ENCODE assay signal across 17 cellular contexts in the genomic region with DNA sequence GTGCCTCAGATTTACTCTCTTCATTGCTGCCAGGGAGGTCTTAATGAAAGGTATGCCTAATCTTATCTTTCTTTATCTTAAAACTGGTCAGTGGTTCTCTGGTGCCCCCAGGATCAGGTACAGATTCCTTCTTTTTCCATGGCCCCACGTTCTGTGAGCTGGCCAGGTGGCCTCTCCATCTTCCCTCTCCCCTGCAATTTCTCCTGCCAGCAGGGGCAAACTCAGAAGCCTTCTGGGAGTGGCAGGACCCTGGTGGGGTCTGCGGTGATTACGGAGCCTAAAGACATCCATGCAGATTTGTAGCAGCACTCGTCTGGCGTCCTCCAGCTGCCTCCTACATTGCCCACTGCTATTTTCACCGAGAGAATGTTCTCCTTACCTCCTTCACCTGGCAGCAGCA.
"Had no signal": no experiment of that assay in that cellular context is flagged by ENCODE, and none has a peak within 500 bp of the region (broad histone marks: within the 10 kb centered on the region; RNA-seq: fewer than 3 reads in every experiment).

No MANE protein-coding gene starts in this region.

- H3K27ac ChIP-seq: epithelial cell of prostate, esophagus muscularis mucosa, gastrocnemius medialis, ovary had no signal

- ATAC-seq: gastrocnemius medialis, left lobe of liver, natural killer cell, right cardiac atrium had no signal

- H3K27me3 ChIP-seq: esophagus muscularis mucosa, gastrocnemius medialis, ovary had no signal

- H3K9me3 Mint-ChIP-seq: neural crest cell had no signal

- H3K9me3 ChIP-seq: gastrocnemius medialis had no signal

- H3K27ac Mint-ChIP-seq: mesothelial cell of epicardium, natural killer cell had no signal

- H3K4me1 ChIP-seq: esophagus muscularis mucosa, gastrocnemius medialis had no signal

- H3K36me3 ChIP-seq: esophagus muscularis mucosa, gastrocnemius medialis, ovary had no signal

- H3K36me3 Mint-ChIP-seq: mesothelial cell of epicardium, natural killer cell had no signal

- H3K4me2 ChIP-seq: smooth muscle cell had no signal

- H3K4me3 ChIP-seq: esophagus muscularis mucosa, gastrocnemius medialis, ovary, smooth muscle cell had no signal

- DNase-seq: effector memory CD4-positive, alpha-beta T cell; gastrocnemius medialis; glutamatergic neuron; kidney glomerular epithelial cell; natural killer cell; nucleus accumbens; ovary; right cardiac atrium; stimulated activated CD4-positive, alpha-beta T cell treated with anti-CD3 and anti-CD28 coated beads, Interleukin-2, amount 100 ng/mL, for 48 hours; stimulated activated naive CD4-positive, alpha-beta T cell treated with Interleukin-2 at 50 U/mL for 16 hours; trophoblast cell had no signal
